8 cellular contexts compared by ENCODE assay signal in the genomic region with DNA sequence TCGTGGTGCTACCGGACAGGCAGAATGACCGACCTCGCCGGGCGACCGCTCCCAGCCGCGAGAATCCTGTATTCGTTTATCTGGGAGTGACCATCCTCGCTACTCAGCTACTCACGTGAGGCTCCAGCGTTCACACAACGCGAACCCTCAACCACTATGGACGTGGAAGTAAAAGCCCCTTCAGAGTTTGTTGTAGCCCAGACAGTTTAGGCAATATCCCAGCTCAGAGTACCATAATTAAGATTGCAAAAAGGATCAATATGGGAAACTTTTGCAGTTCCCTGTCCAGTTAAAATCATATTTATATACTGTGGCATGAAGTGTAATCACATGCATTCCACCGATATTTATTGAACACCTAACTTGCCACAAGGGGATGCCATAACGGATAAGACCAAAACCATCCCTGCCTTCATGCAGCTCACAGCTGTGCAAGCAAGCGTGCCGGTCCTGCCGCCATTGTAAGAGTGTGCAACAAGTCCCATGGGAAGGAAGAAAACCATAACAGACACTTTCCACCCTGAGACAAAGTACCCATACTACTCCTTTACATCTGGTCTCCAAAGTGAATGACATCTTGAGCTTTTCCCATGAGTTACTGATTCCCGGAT. TPM values are rescaled to one million over a fixed set of nuclear protein-coding genes. Genes with fewer than 3 reads are reported as not detected.
DNase-seq lines count a peak whose midpoint lies in the region; ATAC-seq lines count a peak whose summit lies in the region.

No MANE protein-coding gene starts in this region.

- H3K9ac ChIP-seq in iPS-18a (ENCODE audit: low read length) = peak overlapping the region; percentile 61

- peaks cover 16% of the 10 kb centered on the region for H3K4me1 ChIP-seq in iPS-18a (ENCODE audit: control insufficient read depth, low read depth, low read length)

- POLR2A ChIA-PET in activated CD4-positive, alpha-beta memory T cell treated with anti-CD3 and anti-CD28 coated beads, Interleukin-2, amount 10 ng/mL, durations not matched to agents 7 days and 5 days (lab: Charles Lee) = interaction anchor here (0.9 to 1.3 kb wide), 3 partner anchors 10 to 113 kb away, joined by 3 to 6 read pairs (median 3); no protein-coding TSS in a partner anchor

- peaks cover 28% of the 10 kb centered on the region for H3K4me1 Mint-ChIP-seq in activated naive CD4-positive, alpha-beta T cell treated with anti-CD3 and anti-CD28 coated beads, Interleukin-2, amount 50 U/mL, for 24 hours
- H3K4me1 Mint-ChIP-seq in activated CD4-positive, alpha-beta memory T cell treated with anti-CD3 and anti-CD28 coated beads, Interleukin-2, amount 10 ng/mL, durations not matched to agents 7 days and 5 days = peaks cover 34% of the 10 kb centered on the region
- H3K4me1 Mint-ChIP-seq in stimulated activated memory B cell treated with anti-CD40 and anti-IgM and Interleukin-4, amounts not matched to agents 10 μg/mL and 1 μg/mL and 100 μg/mL, for 72 hours = peaks cover 31% of the 10 kb centered on the region

- no peaks in the 10 kb centered on the region for H3K27me3 Mint-ChIP-seq in activated naive CD4-positive, alpha-beta T cell treated with anti-CD3 and anti-CD28 coated beads, Interleukin-2, amount 50 U/mL, for 24 hours
- H3K27me3 Mint-ChIP-seq in activated CD4-positive, alpha-beta memory T cell treated with anti-CD3 and anti-CD28 coated beads, Interleukin-2, amount 10 ng/mL, durations not matched to agents 7 days and 5 days = peaks cover 7% of the 10 kb centered on the region
- no peaks in the 10 kb centered on the region for H3K27me3 Mint-ChIP-seq in stimulated activated memory B cell treated with anti-CD40 and anti-IgM and Interleukin-4, amounts not matched to agents 10 μg/mL and 1 μg/mL and 100 μg/mL, for 72 hours

- H3K27me3 ChIP-seq in iPS-18a (ENCODE audit: control insufficient read depth, insufficient read depth, low read length) = peaks cover 8% of the 10 kb centered on the region

- peak overlapping the region; percentile 94 for H3K4me3 ChIP-seq in iPS-18a (ENCODE audit: low read length)

- ATAC-seq in stimulated activated memory B cell treated with anti-CD40 and anti-IgM and Interleukin-4, amounts not matched to agents 10 μg/mL and 1 μg/mL and 100 μg/mL, for 72 hours = no peak
- no peak for ATAC-seq in HG02571 (IDR thresholded peaks at IDR 0.05; ENCODE audit: unreplicated experiment)

- H3K36me3 ChIP-seq in iPS-18a (ENCODE audit: control insufficient read depth, low read depth, low read length) = peaks cover 3% of the 10 kb centered on the region

- H3K36me3 Mint-ChIP-seq in activated naive CD4-positive, alpha-beta T cell treated with anti-CD3 and anti-CD28 coated beads, Interleukin-2, amount 50 U/mL, for 24 hours = peaks cover 9% of the 10 kb centered on the region
- peaks cover 26% of the 10 kb centered on the region for H3K36me3 Mint-ChIP-seq in activated CD4-positive, alpha-beta memory T cell treated with anti-CD3 and anti-CD28 coated beads, Interleukin-2, amount 10 ng/mL, durations not matched to agents 7 days and 5 days (ENCODE audit: low read depth)
- peaks cover 6% of the 10 kb centered on the region for H3K36me3 Mint-ChIP-seq in stimulated activated memory B cell treated with anti-CD40 and anti-IgM and Interleukin-4, amounts not matched to agents 10 μg/mL and 1 μg/mL and 100 μg/mL, for 72 hours

- CTCF ChIA-PET in activated CD4-positive, alpha-beta memory T cell treated with anti-CD3 and anti-CD28 coated beads, Interleukin-2, amount 10 ng/mL, durations not matched to agents 7 days and 5 days (lab: Charles Lee) = interaction anchor here (1.4 to 1.6 kb wide), 2 partner anchors 117 to 309 kb away, joined by 3 read pairs; a partner anchor contains a TSS

- no peaks in the 10 kb centered on the region for H3K9me3 Mint-ChIP-seq in activated naive CD4-positive, alpha-beta T cell treated with anti-CD3 and anti-CD28 coated beads, Interleukin-2, amount 50 U/mL, for 24 hours
- H3K9me3 Mint-ChIP-seq in activated CD4-positive, alpha-beta memory T cell treated with anti-CD3 and anti-CD28 coated beads, Interleukin-2, amount 10 ng/mL, durations not matched to agents 7 days and 5 days = no peaks in the 10 kb centered on the region
- H3K9me3 Mint-ChIP-seq in stimulated activated memory B cell treated with anti-CD40 and anti-IgM and Interleukin-4, amounts not matched to agents 10 μg/mL and 1 μg/mL and 100 μg/mL, for 72 hours = no peaks in the 10 kb centered on the region

- H3K4me3 Mint-ChIP-seq in activated naive CD4-positive, alpha-beta T cell treated with anti-CD3 and anti-CD28 coated beads, Interleukin-2, amount 50 U/mL, for 24 hours = peak overlapping the region; percentile 88
- H3K4me3 Mint-ChIP-seq in activated CD4-positive, alpha-beta memory T cell treated with anti-CD3 and anti-CD28 coated beads, Interleukin-2, amount 10 ng/mL, durations not matched to agents 7 days and 5 days = peak overlapping the region; percentile 85
- peak overlapping the region; percentile 86 for H3K4me3 Mint-ChIP-seq in stimulated activated memory B cell treated with anti-CD40 and anti-IgM and Interleukin-4, amounts not matched to agents 10 μg/mL and 1 μg/mL and 100 μg/mL, for 72 hours

- no peaks in the 10 kb centered on the region for H3K9me3 ChIP-seq in iPS-18a (ENCODE audit: control insufficient read depth, low read depth, low read length)

- no peak overlapping the region for H3K27ac ChIP-seq in iPS-18a (ENCODE audit: low read length)

- no peak for DNase-seq in activated naive CD4-positive, alpha-beta T cell treated with anti-CD3 and anti-CD28 coated beads, Interleukin-2, amount 50 U/mL, for 16 hours
- DNase-seq in NCI-H1694 (lab: John Stamatoyannopoulos, UW) (peak; percentile 59), NOMO-1 treated with DMSO at 0.1 percent for 48 hours (lab: John Stamatoyannopoulos, UW; ENCODE audit: unreplicated experiment) (no peak)
- DNase-seq in activated CD4-positive, alpha-beta memory T cell treated with anti-CD3 and anti-CD28 coated beads, Interleukin-2, amount 10 ng/mL, durations not matched to agents 7 days and 5 days = peak; percentile 25

- H3K27ac Mint-ChIP-seq in activated naive CD4-positive, alpha-beta T cell treated with anti-CD3 and anti-CD28 coated beads, Interleukin-2, amount 50 U/mL, for 24 hours = no peak overlapping the region
- H3K27ac Mint-ChIP-seq in activated CD4-positive, alpha-beta memory T cell treated with anti-CD3 and anti-CD28 coated beads, Interleukin-2, amount 10 ng/mL, durations not matched to agents 7 days and 5 days = peak overlapping the region; percentile 38
- peak overlapping the region; percentile 78 for H3K27ac Mint-ChIP-seq in stimulated activated memory B cell treated with anti-CD40 and anti-IgM and Interleukin-4, amounts not matched to agents 10 μg/mL and 1 μg/mL and 100 μg/mL, for 72 hours

RNA-seq across cellular contexts. Expression of a gene that starts 0.9 kb away (rescaled TPM):
- 100 to 1,000 TPM; 134 to 135 TPM for total RNA-seq in activated CD4-positive, alpha-beta memory T cell treated with anti-CD3 and anti-CD28 coated beads, Interleukin-2, amount 10 ng/mL, durations not matched to agents 7 days and 5 days

Comparison
In these comparisons a context has a peak if more than half of its experiments do, and no peak if none do; other contexts are left out.
1. DNase-seq: peak in NCI-H1694 (single experiment) and activated CD4-positive, alpha-beta memory T cell treated with anti-CD3 and anti-CD28 coated beads, Interleukin-2, amount 10 ng/mL, durations not matched to agents 7 days and 5 days (single experiment); none in activated naive CD4-positive, alpha-beta T cell treated with anti-CD3 and anti-CD28 coated beads, Interleukin-2, amount 50 U/mL, for 16 hours (single experiment) and NOMO-1 treated with DMSO at 0.1 percent for 48 hours (single experiment).
2. Peak in every context shown above with its lines, with median percentiles within 50 percentile points of each other: H3K4me3 Mint-ChIP-seq.